15 cellular contexts compared by ENCODE assay signal in genomic region chr11:46383404-46383758, GRCh38. TPM values are rescaled to one million over a fixed set of nuclear protein-coding genes. Genes with fewer than 3 reads are reported as not detected.
DNase-seq lines count a peak whose midpoint lies in the region; ATAC-seq, FAIRE-seq and TF ChIP-seq lines count a peak whose summit lies in the region.
"Had no signal": no experiment of that assay in that cellular context is flagged by ENCODE, and none has a peak within 500 bp of the region (broad histone marks: within the 10 kb centered on the region; RNA-seq: fewer than 3 reads in every experiment).

No MANE protein-coding gene starts in this region.

- peaks cover 21% of the 10 kb centered on the region for H3K27me3 ChIP-seq in CD8-positive, alpha-beta memory T cell (ENCODE audit: insufficient read depth, low read length, poor library complexity, severe bottlenecking)

- peaks cover 35 to 52% of the 10 kb centered on the region in 2 donors for H3K27me3 Mint-ChIP-seq in CD8-positive, alpha-beta memory T cell
- H3K27me3 Mint-ChIP-seq in T-helper 17 cell (peaks cover 38% of the 10 kb centered on the region), mesothelial cell of epicardium (ENCODE audit: low read depth) (peaks cover 25% of the 10 kb centered on the region)
- H3K27me3 Mint-ChIP-seq in stimulated activated naive B cell treated with anti-CD40 and anti-IgM and Interleukin-4, amounts not matched to agents 10 μg/mL and 1 μg/mL and 100 μg/mL, for 72 hours, result peaks cover 53 to 60% of the 10 kb centered on the region in 2 donors

- H3K9me3 ChIP-seq in A549 (no peaks in the 10 kb centered on the region), T-helper 17 cell (ENCODE audit: control insufficient read depth, low read length, poor library complexity, severe bottlenecking) (no peaks in the 10 kb centered on the region)
- no peaks in the 10 kb centered on the region for H3K9me3 ChIP-seq in CD8-positive, alpha-beta memory T cell (ENCODE audit: low read length)

- POLR2A ChIA-PET in A549 (lab: Yijun Ruan, JAX), result no interaction called here
- POLR2A ChIA-PET in CD8-positive, alpha-beta memory T cell (lab: Charles Lee), result no interaction called here

- H3K27ac Mint-ChIP-seq in CD8-positive, alpha-beta memory T cell, result no peak overlapping the region
- H3K27ac Mint-ChIP-seq in T-helper 17 cell, result no peak overlapping the region
- H3K27ac Mint-ChIP-seq in mesothelial cell of epicardium, result peak overlapping the region; percentile 67
- H3K27ac Mint-ChIP-seq in stimulated activated naive B cell treated with anti-CD40 and anti-IgM and Interleukin-4, amounts not matched to agents 10 μg/mL and 1 μg/mL and 100 μg/mL, for 72 hours, result no peak overlapping the region

- H3K36me3 Mint-ChIP-seq in CD8-positive, alpha-beta memory T cell, result peaks cover 0 to 6% (median 2%) of the 10 kb centered on the region in 3 donors
- peaks cover 2% of the 10 kb centered on the region for H3K36me3 Mint-ChIP-seq in T-helper 17 cell (ENCODE audit: low read depth)
- no peaks in the 10 kb centered on the region for H3K36me3 Mint-ChIP-seq in mesothelial cell of epicardium
- H3K36me3 Mint-ChIP-seq in stimulated activated naive B cell treated with anti-CD40 and anti-IgM and Interleukin-4, amounts not matched to agents 10 μg/mL and 1 μg/mL and 100 μg/mL, for 72 hours, result peaks cover 0 to 7% of the 10 kb centered on the region in 2 donors

- no peak for ATAC-seq in A549
- no peak for ATAC-seq in T-helper 17 cell
- ATAC-seq in GM18498 (IDR thresholded peaks at IDR 0.05; ENCODE audit: unreplicated experiment), result no peak
- no peak for ATAC-seq in stimulated activated naive B cell treated with anti-CD40 and anti-IgM and Interleukin-4, amounts not matched to agents 10 μg/mL and 1 μg/mL and 100 μg/mL, for 72 hours (replicated peaks)
- ATAC-seq in HG02763 (IDR thresholded peaks at IDR 0.05; ENCODE audit: unreplicated experiment), result no peak
- ATAC-seq: activated CD4-positive, CD25-positive, alpha-beta regulatory T cell treated with anti-CD3 and anti-CD28 coated beads, Interleukin-2, amount 50 U/mL, for 24 hours had no signal

- H3K27ac ChIP-seq in A549, result no peak overlapping the region
- no peak overlapping the region for H3K27ac ChIP-seq in CD8-positive, alpha-beta memory T cell (ENCODE audit: low read depth, low read length)

- peaks cover 11% of the 10 kb centered on the region for H3K4me1 ChIP-seq in A549
- peaks cover 12% of the 10 kb centered on the region for H3K4me1 ChIP-seq in CD8-positive, alpha-beta memory T cell (ENCODE audit: insufficient read depth, low read length)

- 60% methylated on average over 7 of the region's 7 CpGs for WGBS in A549 (ENCODE audit: missing lambda C conversion rate)

- peaks cover 0 to 3% (median 0%) of the 10 kb centered on the region in 5 donors for H3K9me3 Mint-ChIP-seq in CD8-positive, alpha-beta memory T cell
- H3K9me3 Mint-ChIP-seq in mesothelial cell of epicardium, result no peaks in the 10 kb centered on the region
- no peaks in the 10 kb centered on the region for H3K9me3 Mint-ChIP-seq in stimulated activated naive B cell treated with anti-CD40 and anti-IgM and Interleukin-4, amounts not matched to agents 10 μg/mL and 1 μg/mL and 100 μg/mL, for 72 hours

- no peak for TF ChIP-seq EP300 in A549 (IDR thresholded peaks at IDR 0.05)

- no peak for FAIRE-seq in A549 (lab: Jason Lieb, UNC)

- H3K4me3 Mint-ChIP-seq in CD8-positive, alpha-beta memory T cell, result peak overlapping the region in 4 of 7 donors; percentile 34 to 56 (median 45)
- H3K4me3 Mint-ChIP-seq in T-helper 17 cell, result peak overlapping the region; percentile 72
- peak overlapping the region; percentile 92 for H3K4me3 Mint-ChIP-seq in mesothelial cell of epicardium
- H3K4me3 Mint-ChIP-seq in stimulated activated naive B cell treated with anti-CD40 and anti-IgM and Interleukin-4, amounts not matched to agents 10 μg/mL and 1 μg/mL and 100 μg/mL, for 72 hours, result no peak overlapping the region

- DNase-seq in A549 (ENCODE audit: low read depth in 1 of 2, low spot score in 1 of 2), result no peak
- no peak for DNase-seq in CD8-positive, alpha-beta memory T cell
- DNase-seq in T-helper 17 cell, result no peak
- no peak for DNase-seq in mesothelial cell of epicardium (ENCODE audit: low spot score in 2 of 2, unreplicated experiment in 2 of 2)
- no peak for DNase-seq in stimulated activated naive B cell treated with anti-CD40 and anti-IgM and Interleukin-4, amounts not matched to agents 10 μg/mL and 1 μg/mL and 100 μg/mL, for 72 hours
- no peak for DNase-seq in C1 segment of cervical spinal cord (lab: John Stamatoyannopoulos, UW)
- DNase-seq: activated effector memory CD4-positive, alpha-beta T cell treated with anti-CD3 and anti-CD28 coated beads, Interleukin-2, amount 50 U/mL, for 16 hours; amniotic stem cell; cerebellar nuclear complex; DND-41; MM.1S; stimulated activated CD4-positive, alpha-beta T cell treated with anti-CD3 and anti-CD28 coated beads, Interleukin-2, amount 100 ng/mL, for 48 hours had no signal

- peaks cover 11 to 30% (median 14%) of the 10 kb centered on the region in 3 donors for H3K4me1 Mint-ChIP-seq in CD8-positive, alpha-beta memory T cell
- peaks cover 26% of the 10 kb centered on the region for H3K4me1 Mint-ChIP-seq in T-helper 17 cell
- H3K4me1 Mint-ChIP-seq in mesothelial cell of epicardium, result peaks cover 24% of the 10 kb centered on the region
- H3K4me1 Mint-ChIP-seq in stimulated activated naive B cell treated with anti-CD40 and anti-IgM and Interleukin-4, amounts not matched to agents 10 μg/mL and 1 μg/mL and 100 μg/mL, for 72 hours, result peaks cover 11 to 23% of the 10 kb centered on the region in 2 donors

- TF ChIP-seq CTCF in A549 (IDR thresholded peaks at IDR 0.05) (no peak; the same call in 2 of the 3 replicates), mesothelial cell of epicardium (IDR thresholded peaks at IDR 0.05; ENCODE audit: unreplicated experiment) (no peak)

- CTCF ChIA-PET in A549 (lab: Yijun Ruan, JAX), result interaction anchor here (0.7 to 2.2 kb wide), 32 partner anchors 9 to 438 kb away, joined by 3 to 17 read pairs (median 4); partner anchors contain the start of gene CHRM4
- CTCF ChIA-PET in CD8-positive, alpha-beta memory T cell (lab: Charles Lee), result interaction anchor here (1.5 kb wide), 1 partner anchor 9 kb away, joined by 6 read pairs; no protein-coding TSS in a partner anchor

- TF ChIP-seq RAD21 in A549 (conservative IDR thresholded peaks at IDR 0.05 in 1 of 2, IDR thresholded peaks at IDR 0.05 in 1 of 2), result no peak

- no peaks in the 10 kb centered on the region for H3K36me3 ChIP-seq in CD8-positive, alpha-beta memory T cell (ENCODE audit: insufficient read depth, low read length)

- no peak overlapping the region for H3K4me3 ChIP-seq in A549
- no peak overlapping the region for H3K4me3 ChIP-seq in CD8-positive, alpha-beta memory T cell (ENCODE audit: low read length)

- peak overlapping the region; percentile 31; the same call in 2 of the 3 replicates for H3K4me2 ChIP-seq in A549

- TF ChIP-seq POLR2A in A549 (IDR thresholded peaks at IDR 0.05; ENCODE audit: low read length), result no peak

TF ChIP-seq in A549, 52 proteins besides CTCF, POLR2A, EP300 and RAD21:
- TF ChIP-seq HOXB5 (CRISPR knock-in tag; IDR thresholded peaks at IDR 0.05) (no peak), HDAC2 (IDR thresholded peaks at IDR 0.05) (no peak), ESRRA (IDR thresholded peaks at IDR 0.05; ENCODE audit: borderline replicate concordance, low read length) (no peak), CBX2 (IDR thresholded peaks at IDR 0.05; ENCODE audit: borderline replicate concordance, low read depth) (no peak), BHLHE40 (IDR thresholded peaks at IDR 0.05; ENCODE audit: low read depth, low read length) (no peak)

RNA-seq across cellular contexts. Expression of gene MDK, which starts 1.9 kb away (rescaled TPM):
- 18.3 and 18.4 TPM in 2 replicates for polyA plus RNA-seq in A549 (2011; rRNA removed)
- 41.1 and 43.1 TPM in 2 replicates for polyA plus RNA-seq in A549 (2012; cell fraction: cytosol; rRNA removed)
- polyA plus RNA-seq in A549 (2012; cell fraction: nucleus; rRNA removed), result 15.2 and 20.4 TPM in 2 replicates
- polyA plus RNA-seq in A549 (2017; fragmentation: RNase III; extraction: RNeasy Plus Mini Kit Qiagen cat#74134 plus additional on column Dnase treatment), result 12.8 to 15.1 TPM (median 13.6 TPM) in 3 replicates
- 3.8 and 6.6 TPM in 2 replicates for polyA minus RNA-seq in A549 (2011; rRNA and poly(A)+ RNA removed)
- total RNA-seq in CD8-positive, alpha-beta memory T cell, result 1 to 10 TPM; 1.1 to 1.2 TPM
- polyA plus RNA-seq in CD8-positive, alpha-beta memory T cell, result 0.97 TPM
- 1 to 10 TPM; 2.6 to 3.7 TPM for total RNA-seq in T-helper 17 cell
- 1,547 to 1,604 TPM (median 1,586 TPM) in 3 replicates for total RNA-seq in mesothelial cell of epicardium

RNA-seq across cellular contexts. Expression of gene CHRM4, which starts 8.2 kb away (rescaled TPM):
- 0.17 and 0.22 TPM in 2 replicates for polyA plus RNA-seq in A549 (2011; rRNA removed)
- polyA plus RNA-seq in A549 (2012; cell fraction: cytosol; rRNA removed), result 0.30 and 0.47 TPM in 2 replicates
- polyA plus RNA-seq in A549 (2012; cell fraction: nucleus; rRNA removed), result 0.92 and 1.2 TPM in 2 replicates
- polyA plus RNA-seq in A549 (2017; fragmentation: RNase III; extraction: RNeasy Plus Mini Kit Qiagen cat#74134 plus additional on column Dnase treatment), result 0.28 to 0.38 TPM (median 0.29 TPM) in 3 replicates
- polyA minus RNA-seq in A549 (2011; rRNA and poly(A)+ RNA removed), result 0.34 and 0.70 TPM in 2 replicates
- total RNA-seq in CD8-positive, alpha-beta memory T cell, result not detected
- polyA plus RNA-seq in CD8-positive, alpha-beta memory T cell, result 0.63 TPM
- total RNA-seq in T-helper 17 cell, result 1 to 10 TPM; 4.3 to 4.8 TPM
- 0.42 to 0.68 TPM (median 0.51 TPM) in 3 replicates for total RNA-seq in mesothelial cell of epicardium

RNA-seq across cellular contexts. Expression of gene DGKZ, which starts 36.1 kb away (rescaled TPM):
- 12.8 and 14.5 TPM in 2 replicates for polyA plus RNA-seq in A549 (2011; rRNA removed)
- polyA plus RNA-seq in A549 (2012; cell fraction: cytosol; rRNA removed), result 37.4 and 55.9 TPM in 2 replicates
- 133 and 174 TPM in 2 replicates for polyA plus RNA-seq in A549 (2012; cell fraction: nucleus; rRNA removed)
- 28.4 to 30.7 TPM (median 28.4 TPM) in 3 replicates for polyA plus RNA-seq in A549 (2017; fragmentation: RNase III; extraction: RNeasy Plus Mini Kit Qiagen cat#74134 plus additional on column Dnase treatment)
- polyA minus RNA-seq in A549 (2011; rRNA and poly(A)+ RNA removed), result 22.7 and 37.4 TPM in 2 replicates
- 10 to 100 TPM; 85.8 to 87.2 TPM for total RNA-seq in CD8-positive, alpha-beta memory T cell
- 87.4 TPM for polyA plus RNA-seq in CD8-positive, alpha-beta memory T cell
- total RNA-seq in T-helper 17 cell, result 100 to 1,000 TPM; 194 to 196 TPM
- total RNA-seq in mesothelial cell of epicardium, result 46.3 to 50.6 TPM (median 46.5 TPM) in 3 replicates

Comparison
In these comparisons a context has a peak if more than half of its experiments do, and no peak if none do; other contexts are left out.
1. H3K4me3 Mint-ChIP-seq: peak in CD8-positive, alpha-beta memory T cell (4 of 7), T-helper 17 cell (single experiment) and mesothelial cell of epicardium (single experiment); none in stimulated activated naive B cell treated with anti-CD40 and anti-IgM and Interleukin-4, amounts not matched to agents 10 μg/mL and 1 μg/mL and 100 μg/mL, for 72 hours (0 of 2).
2. RNA of gene MDK, which starts 1.9 kb away (total RNA-seq): 1,547 to 1,604 TPM in mesothelial cell of epicardium; 2.6 to 3.7 TPM in T-helper 17 cell and 1.1 to 1.2 TPM in CD8-positive, alpha-beta memory T cell; every median in the first group is over 100 times any median in the second.